In the genomic region with DNA sequence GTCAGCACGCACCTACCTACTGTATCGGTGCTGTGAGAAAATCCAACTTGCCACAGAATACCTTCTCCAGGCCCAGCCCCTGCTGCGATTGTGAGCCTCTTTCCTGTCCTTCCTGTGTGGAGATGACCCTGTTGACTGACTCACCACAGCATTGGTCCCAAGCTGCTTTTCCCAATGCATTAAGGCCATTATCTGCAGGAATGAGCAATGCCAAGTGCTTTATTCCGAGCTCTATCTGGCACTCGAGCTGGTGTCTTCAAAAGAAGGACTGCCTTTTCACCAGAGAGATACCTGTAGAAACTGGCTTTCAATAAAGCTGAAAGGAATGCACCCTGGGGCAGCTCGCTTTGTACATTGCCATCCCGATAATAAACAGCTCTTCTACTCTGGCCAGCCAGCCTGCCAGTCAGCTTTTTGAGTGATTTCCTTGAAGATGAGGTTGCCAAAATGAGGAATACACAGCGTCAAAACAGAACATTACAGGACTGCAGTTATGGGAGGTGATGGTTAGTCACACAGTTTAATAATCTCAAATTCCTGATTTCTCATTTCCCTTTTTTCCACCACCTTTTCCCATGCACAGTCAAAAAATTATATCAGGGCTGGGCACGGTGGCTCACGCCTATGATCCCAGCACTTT, we compare ENCODE assay signal across 15 cellular contexts. TPM values are rescaled to one million over a fixed set of nuclear protein-coding genes. Genes with fewer than 3 reads are reported as not detected.
A peak's percentile ranks its signal among the peaks of the same experiment; 100 is the strongest.
DNase-seq lines count a peak whose midpoint lies in the region; ATAC-seq and TF ChIP-seq lines count a peak whose summit lies in the region.
"Had no signal": no experiment of that assay in that cellular context is flagged by ENCODE, and none has a peak within 500 bp of the region (broad histone marks: within the 10 kb centered on the region; RNA-seq: fewer than 3 reads in every experiment).

No MANE protein-coding gene starts in this region.

- in situ Hi-C loops in gastrocnemius medialis (cut with MboI; ENCODE audit: low sequenced_read_pairs in 4 of 4) = no loop called here

- 28% methylated on average over 9 of the region's 10 CpGs for WGBS in right lobe of liver (ENCODE audit: insufficient coverage, low coverage, low lambda C conversion rate, missing lambda C conversion rate)

- H3K36me3 ChIP-seq in right lobe of liver = no peaks in the 10 kb centered on the region
- no peaks in the 10 kb centered on the region for H3K36me3 ChIP-seq in gastrocnemius medialis
- H3K36me3 ChIP-seq: WERI-Rb-1 had no signal

- peak; percentile 21 to 60 (median 34) for ATAC-seq in right lobe of liver
- no peak for ATAC-seq in left ventricle myocardium superior
- no peak for ATAC-seq in gastrocnemius medialis
- ATAC-seq: naive thymus-derived CD8-positive, alpha-beta T cell had no signal

- H3K4me1 ChIP-seq in right lobe of liver (peaks cover 0 to 63% (median 22%) of the 10 kb centered on the region in 4 donors), gastrocnemius medialis (peaks cover 6 to 10% of the 10 kb centered on the region in 2 donors)

- TF ChIP-seq POLR2A in right lobe of liver (IDR thresholded peaks at IDR 0.05) (no peak), gastrocnemius medialis (IDR thresholded peaks at IDR 0.05) (no peak)

- TF ChIP-seq CTCF in C4-2B (conservative IDR thresholded peaks at IDR 0.05) = no peak
- no peak for TF ChIP-seq CTCF in right lobe of liver (IDR thresholded peaks at IDR 0.05)
- TF ChIP-seq CTCF in gastrocnemius medialis (IDR thresholded peaks at IDR 0.05 in 4 of 5, conservative IDR thresholded peaks at IDR 0.05 in 1 of 5) = no peak

- H3K27me3 ChIP-seq in right lobe of liver = no peaks in the 10 kb centered on the region
- H3K27me3 ChIP-seq in gastrocnemius medialis = no peaks in the 10 kb centered on the region

- H3K9me3 ChIP-seq in right lobe of liver = no peaks in the 10 kb centered on the region
- H3K9me3 ChIP-seq in gastrocnemius medialis = no peaks in the 10 kb centered on the region

- H3K4me3 ChIP-seq in right lobe of liver (peak overlapping the region in 2 of 3 donors; percentile 26 to 44), gastrocnemius medialis (no peak overlapping the region)

- intact Hi-C loops in right lobe of liver (cut with DNase I) = no loop called here
- intact Hi-C loops in left ventricle myocardium superior (cut with micrococcal nuclease) = no loop called here
- intact Hi-C loops in gastrocnemius medialis (cut with DNase I; ENCODE audit: low total_unique reads) = no loop called here

- DNase-seq in NCI-H146 treated with DMSO at 0.1 percent for 48 hours (lab: John Stamatoyannopoulos, UW; ENCODE audit: unreplicated experiment) (peak; percentile 36), cerebellum (ENCODE audit: low spot score) (peak; percentile 53), right lobe of liver (no peak), retina (no peak), left ventricle myocardium superior (no peak), SIG-M5 (lab: John Stamatoyannopoulos, UW) (no peak), gastrocnemius medialis (no peak)
- DNase-seq: COR-L47; hypothalamus; naive thymus-derived CD8-positive, alpha-beta T cell; NCI-H1436 treated with DMSO at 0.1 percent for 48 hours; NCI-H526; WERI-Rb-1 had no signal

- H3K27ac ChIP-seq in C4-2B (peak overlapping the region; percentile 95), right lobe of liver (peak overlapping the region in 2 of 3 donors; percentile 68 to 69), gastrocnemius medialis (no peak overlapping the region)
- H3K27ac ChIP-seq: KMS-11, WERI-Rb-1 had no signal

RNA-seq across cellular contexts. Expression of a gene that starts 8.3 kb away (rescaled TPM):
- 33.1 TPM for total RNA-seq in cerebellum
- total RNA-seq in right lobe of liver = 10 to 100 TPM; 30.6 to 47.7 (median 39.7) TPM
- 53.9 TPM for total RNA-seq in left ventricle myocardium superior
- 10 to 100 TPM; 21.8 to 31.1 (median 23.8) TPM for total RNA-seq in gastrocnemius medialis

Comparison
In these comparisons a context has a peak if more than half of its experiments do, and no peak if none do; other contexts are left out.
1. H3K27ac ChIP-seq: peak in C4-2B (single experiment) and right lobe of liver (2 of 3); none in gastrocnemius medialis (0 of 4).
2. DNase-seq: peak in NCI-H146 treated with DMSO at 0.1 percent for 48 hours (single experiment) and cerebellum (single experiment); none in right lobe of liver (0 of 3), retina (single experiment), left ventricle myocardium superior (single experiment), SIG-M5 (single experiment) and gastrocnemius medialis (0 of 2).
3. ATAC-seq: peak in right lobe of liver (4 of 4); none in left ventricle myocardium superior (single experiment) and gastrocnemius medialis (0 of 2).
4. H3K4me3 ChIP-seq: peak in right lobe of liver (2 of 3); none in gastrocnemius medialis (0 of 4).